Comparison of ENCODE assay signal across 15 cellular contexts in genomic region chr3:8460815-8461482, GRCh38. TPM values are rescaled to one million over a fixed set of nuclear protein-coding genes. Genes with fewer than 3 reads are reported as not detected.
DNase-seq lines count a peak whose midpoint lies in the region; ATAC-seq and TF ChIP-seq lines count a peak whose summit lies in the region.
"Had no signal": no experiment of that assay in that cellular context is flagged by ENCODE, and none has a peak within 500 bp of the region (broad histone marks: within the 10 kb centered on the region; RNA-seq: fewer than 3 reads in every experiment).

No MANE protein-coding gene starts in this region.

- no TSS peak for BruUV-seq in mammary epithelial cell (replicated peaks; lab: Mats Ljungman, UMichigan)

- TF ChIP-seq EP300 in upper lobe of left lung (IDR thresholded peaks at IDR 0.05) = peak in 1 of 4 donors; percentile 20

- DNase-seq in left cardiac atrium (no peak), Right ventricle myocardium superior (no peak), mammary epithelial cell (peak; percentile 4), kidney glomerular epithelial cell (lab: John Stamatoyannopoulos, UW) (peak; percentile 57), upper lobe of left lung (no peak), DMS79 treated with DMSO at 0.1 percent for 48 hours (lab: John Stamatoyannopoulos, UW) (no peak)
- no peak for DNase-seq in stimulated activated CD4-positive, alpha-beta T cell treated with anti-CD3 and anti-CD28 coated beads, Interleukin-4, amount 100 ng/mL, for 1 hour
- no peak for DNase-seq in activated CD4-positive, alpha-beta T cell treated with anti-CD3 and anti-CD28 coated beads, Interleukin-2, amount 50 U/mL, for 1 hour
- DNase-seq: activated effector memory CD4-positive, alpha-beta T cell treated with Interleukin-2 at 50 U/mL for 16 hours; COR-L47; glutamatergic neuron; kidney; naive B cell; NCI-H345 had no signal

- no peak overlapping the region for H3K9ac ChIP-seq in mammary epithelial cell (ENCODE audit: insufficient read depth, low read length)

- TF ChIP-seq CTCF in mammary epithelial cell (conservative IDR thresholded peaks at IDR 0.05 in 1 of 2, IDR thresholded peaks at IDR 0.05 in 1 of 2; ENCODE audit: extremely low read depth in 1 of 2, insufficient read depth in 1 of 2, low read depth in 1 of 2, low read length in 2 of 2) (no peak), upper lobe of left lung (IDR thresholded peaks at IDR 0.05) (no peak)

- intact Hi-C loops in left cardiac atrium (cut with DNase I) (no loop called here), Right ventricle myocardium superior (cut with DNase I) (no loop called here), mammary epithelial cell (cut with micrococcal nuclease) (no loop called here)

- no peak overlapping the region for H3K27ac ChIP-seq in mammary epithelial cell (ENCODE audit: insufficient read depth, low read depth, low read length)
- peak overlapping the region; percentile 9 to 35 (median 30) for H3K27ac ChIP-seq in upper lobe of left lung
- H3K27ac ChIP-seq: SK-N-MC had no signal

- no peaks in the 10 kb centered on the region for H3K36me3 ChIP-seq in mammary epithelial cell (ENCODE audit: insufficient read depth, low read length)
- H3K36me3 ChIP-seq in upper lobe of left lung = no peaks in the 10 kb centered on the region

- H2AFZ ChIP-seq in mammary epithelial cell (ENCODE audit: low read depth, low read length) = no peak overlapping the region

- dilution Hi-C loops in mammary epithelial cell (cut with HindIII; ENCODE audit: low sequenced_read_pairs) = no loop called here

- ATAC-seq in left cardiac atrium = peak; percentile 64 to 65
- ATAC-seq in Right ventricle myocardium superior (ENCODE audit: poor library complexity) = no peak
- no peak for ATAC-seq in upper lobe of left lung (ENCODE audit: low FRiP score in 2 of 2)

- H3K9me3 ChIP-seq in mammary epithelial cell (replicated peaks; ENCODE audit: insufficient read depth, low read length) (no peaks in the 10 kb centered on the region), upper lobe of left lung (no peaks in the 10 kb centered on the region)

- H3K79me2 ChIP-seq in mammary epithelial cell (ENCODE audit: insufficient read depth, low read length) = no peaks in the 10 kb centered on the region

- no peak for TF ChIP-seq POLR2A in upper lobe of left lung (IDR thresholded peaks at IDR 0.05)

- H3K4me3 ChIP-seq in mammary epithelial cell (replicated peaks in 1 of 3; ENCODE audit: insufficient read depth in 1 of 3, low read depth in 2 of 3, low read length in 3 of 3) = no peak overlapping the region
- H3K4me3 ChIP-seq in upper lobe of left lung = no peak overlapping the region
- H3K4me3 ChIP-seq: SK-N-MC had no signal

- 65% methylated on average over 3 of the region's 3 CpGs for WGBS in mammary epithelial cell (ENCODE audit: low coverage, missing lambda C conversion rate)
- 74 to 78% methylated on average over 3 of the region's 3 CpGs for WGBS in upper lobe of left lung, 2 donors

- H4K20me1 ChIP-seq in mammary epithelial cell (ENCODE audit: insufficient read depth, low read length) = no peaks in the 10 kb centered on the region

- in situ Hi-C loops in mammary epithelial cell (cut with MboI; ENCODE audit: low sequenced_read_pairs in 2 of 2) = no loop called here

- H3K27me3 ChIP-seq in mammary epithelial cell (ENCODE audit: insufficient read depth, low read length) (no peaks in the 10 kb centered on the region), upper lobe of left lung (no peaks in the 10 kb centered on the region)

- H3K4me2 ChIP-seq in mammary epithelial cell (ENCODE audit: insufficient read depth, low read depth, low read length) = no peak overlapping the region

- no peaks in the 10 kb centered on the region for H3K4me1 ChIP-seq in mammary epithelial cell (ENCODE audit: insufficient read depth, low read length)
- H3K4me1 ChIP-seq in upper lobe of left lung = peaks cover 0 to 13% (median 4%) of the 10 kb centered on the region in 4 donors

- CTCF ChIA-PET in mammary epithelial cell (lab: Charles Lee; ENCODE audit: low non-redundant PET) = no interaction called here

RNA-seq across cellular contexts. Expression of gene LMCD1, which starts 40.7 kb away (rescaled TPM):
- total RNA-seq in left cardiac atrium = 10 to 100 TPM; 52.9 to 63.7 TPM
- total RNA-seq in Right ventricle myocardium superior = 49.6 TPM
- 1 to 10 TPM; 1.9 to 4.5 TPM for total RNA-seq in mammary epithelial cell
- 4.4 TPM for polyA plus RNA-seq in mammary epithelial cell
- 6.4 TPM for polyA minus RNA-seq in mammary epithelial cell
- 100 to 1,000 TPM in 4 of 6 donors, 10 to 100 TPM in 2; 47.4 to 269 (median 118) TPM for total RNA-seq in upper lobe of left lung

Comparison
In these comparisons a context has a peak if more than half of its experiments do, and no peak if none do; other contexts are left out.
1. ATAC-seq: peak in left cardiac atrium (2 of 2); none in Right ventricle myocardium superior (single experiment) and upper lobe of left lung (0 of 2).
2. DNase-seq: peak in mammary epithelial cell (single experiment) and kidney glomerular epithelial cell (single experiment); none in left cardiac atrium (single experiment), Right ventricle myocardium superior (single experiment), upper lobe of left lung (0 of 2), stimulated activated CD4-positive, alpha-beta T cell treated with anti-CD3 and anti-CD28 coated beads, Interleukin-4, amount 100 ng/mL, for 1 hour (single experiment), activated CD4-positive, alpha-beta T cell treated with anti-CD3 and anti-CD28 coated beads, Interleukin-2, amount 50 U/mL, for 1 hour (single experiment) and DMS79 treated with DMSO at 0.1 percent for 48 hours (single experiment).